20 cellular contexts compared by ENCODE assay signal in the genomic region with DNA sequence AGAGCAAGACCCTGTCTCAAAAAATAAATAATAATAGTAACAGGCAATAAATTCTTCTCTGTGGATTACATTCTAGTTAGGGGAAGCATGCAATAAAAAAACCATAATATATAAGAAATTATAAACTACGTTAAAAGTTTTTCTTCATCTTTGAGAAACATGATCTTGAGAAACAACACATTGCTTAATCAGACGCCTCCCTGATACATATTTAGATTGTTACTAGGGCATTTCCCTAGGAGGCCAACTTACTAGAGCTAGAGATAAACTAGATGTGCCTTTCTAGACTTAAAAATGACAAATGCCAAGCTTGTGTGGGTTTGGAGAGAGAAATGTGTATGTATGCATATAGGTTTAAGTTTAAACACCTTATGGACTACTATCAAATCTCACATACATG.
DNase-seq lines count a peak whose midpoint lies in the region; ATAC-seq and TF ChIP-seq lines count a peak whose summit lies in the region.
"Had no signal": no experiment of that assay in that cellular context is flagged by ENCODE, and none has a peak within 500 bp of the region (broad histone marks: within the 10 kb centered on the region; RNA-seq: fewer than 3 reads in every experiment).

No MANE protein-coding gene starts in this region.

- H3K4me1 Mint-ChIP-seq in activated naive CD4-positive, alpha-beta T cell treated with anti-CD3 and anti-CD28 coated beads for 36 hours (ENCODE audit: low read depth) = peaks cover 4% of the 10 kb centered on the region
- H3K4me1 Mint-ChIP-seq: IgD-negative memory B cell had no signal

- H3K4me1 ChIP-seq in RWPE2 (ENCODE audit: insufficient read depth, poor library complexity, severe bottlenecking) = peaks cover 23% of the 10 kb centered on the region

- peak overlapping the region; percentile 86 for H3K27ac ChIP-seq in RWPE2 (ENCODE audit: poor library complexity, severe bottlenecking)
- H3K27ac ChIP-seq: 22Rv1 had no signal

- no peak overlapping the region for H3K4me3 Mint-ChIP-seq in activated naive CD4-positive, alpha-beta T cell treated with anti-CD3 and anti-CD28 coated beads for 36 hours
- H3K4me3 Mint-ChIP-seq: IgD-negative memory B cell had no signal

- CTCF ChIA-PET in activated naive CD4-positive, alpha-beta T cell treated with anti-CD3 and anti-CD28 coated beads for 36 hours (lab: Charles Lee) = interaction anchor here (2.1 kb wide), 1 partner anchor 12 kb away, joined by 17 read pairs; no protein-coding TSS in a partner anchor

- H3K27me3 ChIP-seq in RWPE2 (ENCODE audit: insufficient read depth, poor library complexity, severe bottlenecking) = no peaks in the 10 kb centered on the region
- H3K27me3 ChIP-seq: BLaER1 treated with 17β-estradiol and CSF1 and Interleukin-3, amounts not matched to agents 10 nM and 100 nM had no signal

- peaks cover 2% of the 10 kb centered on the region for H3K9me3 Mint-ChIP-seq in activated naive CD4-positive, alpha-beta T cell treated with anti-CD3 and anti-CD28 coated beads for 36 hours

- H3K27me3 Mint-ChIP-seq in activated naive CD4-positive, alpha-beta T cell treated with anti-CD3 and anti-CD28 coated beads for 36 hours (ENCODE audit: low read depth) = no peaks in the 10 kb centered on the region

- DNase-seq in DMS 273 (lab: John Stamatoyannopoulos, UW; ENCODE audit: unreplicated experiment) = peak; percentile 21
- DNase-seq in DMS 273 treated with DMSO at 0.1 percent for 48 hours (lab: John Stamatoyannopoulos, UW) = no peak
- no peak for DNase-seq in RWPE2 (ENCODE audit: low spot score)
- peak; percentile 18 for DNase-seq in epithelial cell of esophagus (ENCODE audit: low read depth)
- DNase-seq in iris pigment epithelial cell (ENCODE audit: low read depth) = peak; percentile 85
- no peak for DNase-seq in stimulated activated naive CD4-positive, alpha-beta T cell (lab: John Stamatoyannopoulos, UW)
- DNase-seq in activated naive CD4-positive, alpha-beta T cell treated with anti-CD3 and anti-CD28 coated beads for 36 hours = no peak
- DNase-seq: DMS53; H7; NCI-H1092; NCI-H1694; NCI-H2107; NCI-H345; NCI-H526 treated with DMSO at 0.1 percent for 48 hours; NK-92 treated with Interleukin-12 subunit alpha and Interleukin-12 subunit beta, amount 100 ng/mL, for 24 hours; Right ventricle myocardium superior had no signal

- intact Hi-C loops in activated naive CD4-positive, alpha-beta T cell treated with anti-CD3 and anti-CD28 coated beads for 36 hours (cut with micrococcal nuclease) = no loop called here

- TF ChIP-seq CTCF in RWPE2 (IDR thresholded peaks at IDR 0.05; ENCODE audit: poor library complexity, severe bottlenecking) (no peak), epithelial cell of esophagus (IDR thresholded peaks at IDR 0.05; ENCODE audit: insufficient read depth, low read depth, low read length, missing control alignments) (no peak)

- H3K9me3 ChIP-seq in RWPE2 (ENCODE audit: severe bottlenecking) = no peaks in the 10 kb centered on the region

- H3K27ac Mint-ChIP-seq in activated naive CD4-positive, alpha-beta T cell treated with anti-CD3 and anti-CD28 coated beads for 36 hours = no peak overlapping the region
- H3K27ac Mint-ChIP-seq: IgD-negative memory B cell had no signal

- no peak overlapping the region for H3K4me3 ChIP-seq in RWPE2 (ENCODE audit: severe bottlenecking)
- no peak overlapping the region for H3K4me3 ChIP-seq in epithelial cell of esophagus (ENCODE audit: low read length)
- H3K4me3 ChIP-seq: BLaER1 treated with 17β-estradiol and CSF1 and Interleukin-3, amounts not matched to agents 10 nM and 100 nM had no signal

- no peak for ATAC-seq in RWPE2 (ENCODE audit: low read depth)
- no peak for ATAC-seq in HG02884 (IDR thresholded peaks at IDR 0.05; ENCODE audit: unreplicated experiment)

- no peaks in the 10 kb centered on the region for H3K36me3 Mint-ChIP-seq in activated naive CD4-positive, alpha-beta T cell treated with anti-CD3 and anti-CD28 coated beads for 36 hours (ENCODE audit: low read depth)
- H3K36me3 Mint-ChIP-seq: IgD-negative memory B cell had no signal

- no peaks in the 10 kb centered on the region for H3K36me3 ChIP-seq in RWPE2 (ENCODE audit: low read depth)
- H3K36me3 ChIP-seq: BLaER1 treated with 17β-estradiol and CSF1 and Interleukin-3, amounts not matched to agents 10 nM and 100 nM had no signal

Comparison
In these comparisons a context has a peak if more than half of its experiments do, and no peak if none do; other contexts are left out.
1. DNase-seq: peak in DMS 273 (single experiment), epithelial cell of esophagus (single experiment) and iris pigment epithelial cell (single experiment); none in DMS 273 treated with DMSO at 0.1 percent for 48 hours (single experiment), RWPE2 (single experiment), stimulated activated naive CD4-positive, alpha-beta T cell (0 of 6) and activated naive CD4-positive, alpha-beta T cell treated with anti-CD3 and anti-CD28 coated beads for 36 hours (single experiment).